In the genomic region with DNA sequence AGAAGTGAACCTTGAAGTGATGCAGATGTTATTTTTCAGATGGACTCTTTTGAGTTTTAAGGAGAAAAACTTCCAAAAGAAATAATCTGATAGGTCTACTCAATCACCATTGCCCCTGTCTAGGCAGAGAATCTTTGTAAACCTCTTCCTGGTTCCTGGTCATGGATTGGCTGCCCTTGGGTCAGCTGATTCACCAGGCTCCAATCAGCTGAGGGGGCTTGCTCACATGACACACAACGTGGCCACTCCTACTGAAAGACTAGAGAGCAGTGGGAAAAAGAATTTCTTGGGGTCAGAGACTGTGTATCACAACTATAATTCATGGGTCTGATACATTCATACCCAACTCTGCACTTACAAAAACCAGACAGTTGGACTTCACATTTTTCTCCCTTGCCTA, we compare ENCODE assay signal across 20 cellular contexts.
"Had no signal": no experiment of that assay in that cellular context is flagged by ENCODE, and none has a peak within 500 bp of the region (broad histone marks: within the 10 kb centered on the region; RNA-seq: fewer than 3 reads in every experiment).

No MANE protein-coding gene starts in this region.

- H3K9me3 ChIP-seq: esophagus muscularis mucosa, gastrocnemius medialis, left lung, lower lobe of right lung, psoas muscle, spleen, tibial nerve, upper lobe of right lung, vagina had no signal

- FAIRE-seq: keratinocyte had no signal

- DNase-seq: effector memory CD8-positive, alpha-beta T cell; gastrocnemius medialis; left lung; lower lobe of right lung; midbrain; psoas muscle; retina; spleen; stimulated activated CD4-positive, alpha-beta T cell treated with anti-CD3 and anti-CD28 coated beads, Interleukin-15, amount 100 ng/mL, for 24 hours; stimulated activated CD4-positive, alpha-beta T cell treated with anti-CD3 and anti-CD28 coated beads, Interleukin-1b, Interleukin-23, amount 100 ng/mL, for 48 hours; stimulated activated CD4-positive, alpha-beta T cell treated with anti-CD3 and anti-CD28 coated beads, Interleukin-4, amount 100 ng/mL, for 24 hours; upper lobe of right lung had no signal

- H3K27me3 ChIP-seq: esophagus muscularis mucosa, gastrocnemius medialis, left lung, tibial nerve, upper lobe of right lung, vagina had no signal

- H3K36me3 ChIP-seq: esophagus muscularis mucosa, gastrocnemius medialis, left lung, lower lobe of right lung, spleen, tibial nerve, upper lobe of right lung, vagina had no signal

- ATAC-seq: effector memory CD8-positive, alpha-beta T cell; gastrocnemius medialis; left lung; lower lobe of right lung; natural killer cell treated with Interleukin-12 subunit alpha and Interleukin-12 subunit beta and Interleukin-15 and Interleukin-18, amount 100 ng/mL, for 72 hours; psoas muscle; sciatic nerve; stimulated activated memory B cell treated with anti-CD40 and anti-IgM and Interleukin-4, amounts not matched to agents 10 μg/mL and 1 μg/mL and 100 μg/mL, for 72 hours; upper lobe of right lung had no signal

- H3K4me3 ChIP-seq: esophagus muscularis mucosa, gastrocnemius medialis, left lung, lower lobe of right lung, psoas muscle, spleen, tibial nerve, upper lobe of right lung, vagina had no signal

- H3K27ac ChIP-seq: epithelial cell of prostate, esophagus muscularis mucosa, gastrocnemius medialis, left lung, lower lobe of right lung, psoas muscle, spleen, tibial nerve, upper lobe of right lung, vagina had no signal

- H3K4me1 ChIP-seq: esophagus muscularis mucosa, gastrocnemius medialis, left lung, lower lobe of right lung, psoas muscle, spleen, tibial nerve, upper lobe of right lung, vagina had no signal
